Comparison of ENCODE assay signal across 10 cellular contexts in the genomic region with DNA sequence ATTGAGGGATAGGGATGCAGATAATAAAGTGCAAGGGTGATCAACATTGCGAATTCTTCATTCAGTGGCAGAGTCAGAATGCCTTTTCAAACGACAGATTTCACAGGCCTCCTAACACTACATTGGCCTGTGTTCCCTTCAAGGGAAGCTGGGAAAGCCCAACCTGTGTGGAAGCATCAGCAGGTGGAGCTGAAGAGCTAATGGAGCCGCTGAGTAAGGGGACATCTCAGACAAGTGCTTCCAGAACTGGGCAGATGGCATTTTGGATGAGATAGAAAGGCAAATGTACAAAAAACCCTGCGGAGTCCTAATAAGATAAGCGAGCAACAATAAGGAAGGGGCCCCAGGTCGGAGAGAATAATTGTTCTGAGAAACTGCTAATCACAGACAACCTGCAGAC. TPM values are rescaled to one million over a fixed set of nuclear protein-coding genes. Genes with fewer than 3 reads are reported as not detected.
DNase-seq lines count a peak whose midpoint lies in the region; ATAC-seq and TF ChIP-seq lines count a peak whose summit lies in the region.
"Had no signal": no experiment of that assay in that cellular context is flagged by ENCODE, and none has a peak within 500 bp of the region (broad histone marks: within the 10 kb centered on the region; RNA-seq: fewer than 3 reads in every experiment).

No MANE protein-coding gene starts in this region.

- H3K27ac ChIP-seq in osteoblast (ENCODE audit: low read depth, low read length): no peak overlapping the region
- H3K27ac ChIP-seq: HL-60, ovary had no signal

- H3K79me2 ChIP-seq in osteoblast (ENCODE audit: insufficient read depth, low read length): no peaks in the 10 kb centered on the region

- TF ChIP-seq CTCF in osteoblast (IDR thresholded peaks at IDR 0.05; ENCODE audit: extremely low read depth, low read depth, low read length): peak; percentile 38

- no peak overlapping the region for H3K4me2 ChIP-seq in osteoblast (ENCODE audit: insufficient read depth, low read length)

- no peaks in the 10 kb centered on the region for H3K9me3 ChIP-seq in osteoblast (ENCODE audit: low read depth, low read length)
- H3K9me3 ChIP-seq: ovary had no signal

- no peaks in the 10 kb centered on the region for H4K20me1 ChIP-seq in osteoblast (ENCODE audit: insufficient read depth, low read length)

- peaks cover 3% of the 10 kb centered on the region for H3K27me3 ChIP-seq in osteoblast (ENCODE audit: insufficient read depth, low read length)
- H3K27me3 ChIP-seq: ovary had no signal

- DNase-seq in NCI-H1092 treated with DMSO at 0.1 percent for 48 hours (lab: John Stamatoyannopoulos, UW): peak; percentile 22
- DNase-seq in NCI-H1092 (lab: John Stamatoyannopoulos, UW): no peak
- peak; percentile 74 for DNase-seq in NCI-H2171 treated with DMSO at 0.1 percent for 48 hours (lab: John Stamatoyannopoulos, UW)
- peak; percentile 5 to 56 for DNase-seq in dermis microvascular lymphatic vessel endothelial cell (ENCODE audit: low read depth in 2 of 2)
- DNase-seq in osteoblast (ENCODE audit: insufficient read length, low spot score, missing footprints): no peak
- DNase-seq in NCI-H1048 (lab: John Stamatoyannopoulos, UW): no peak
- DNase-seq in mesenteric fat pad (ENCODE audit: low spot score): no peak
- DNase-seq: ovary had no signal

- H3K4me1 ChIP-seq in osteoblast (ENCODE audit: insufficient read depth, low read length): no peaks in the 10 kb centered on the region

- H3K36me3 ChIP-seq in osteoblast (ENCODE audit: insufficient read depth, low read length): no peaks in the 10 kb centered on the region
- H3K36me3 ChIP-seq: ovary had no signal

- no peak overlapping the region for H2AFZ ChIP-seq in osteoblast (ENCODE audit: low read length)

- ATAC-seq in HG03460 (IDR thresholded peaks at IDR 0.05; ENCODE audit: unreplicated experiment): no peak

- H3K4me3 ChIP-seq in osteoblast (ENCODE audit: insufficient read depth, low read length): no peak overlapping the region
- H3K4me3 ChIP-seq: ovary had no signal

RNA-seq across cellular contexts. Expression of a gene that starts 8.5 kb away (rescaled TPM):
- not detected in 2 replicates for total RNA-seq in dermis microvascular lymphatic vessel endothelial cell
- not detected in 2 replicates for total RNA-seq in osteoblast
- not detected for total RNA-seq in mesenteric fat pad
- total RNA-seq: ovary had no signal

Comparison
In these comparisons a context has a peak if more than half of its experiments do, and no peak if none do; other contexts are left out.
1. DNase-seq: peak in NCI-H1092 treated with DMSO at 0.1 percent for 48 hours (single experiment), NCI-H2171 treated with DMSO at 0.1 percent for 48 hours (single experiment) and dermis microvascular lymphatic vessel endothelial cell (2 of 2); none in NCI-H1092 (single experiment), osteoblast (single experiment), NCI-H1048 (single experiment) and mesenteric fat pad (single experiment).